In the genomic region with DNA sequence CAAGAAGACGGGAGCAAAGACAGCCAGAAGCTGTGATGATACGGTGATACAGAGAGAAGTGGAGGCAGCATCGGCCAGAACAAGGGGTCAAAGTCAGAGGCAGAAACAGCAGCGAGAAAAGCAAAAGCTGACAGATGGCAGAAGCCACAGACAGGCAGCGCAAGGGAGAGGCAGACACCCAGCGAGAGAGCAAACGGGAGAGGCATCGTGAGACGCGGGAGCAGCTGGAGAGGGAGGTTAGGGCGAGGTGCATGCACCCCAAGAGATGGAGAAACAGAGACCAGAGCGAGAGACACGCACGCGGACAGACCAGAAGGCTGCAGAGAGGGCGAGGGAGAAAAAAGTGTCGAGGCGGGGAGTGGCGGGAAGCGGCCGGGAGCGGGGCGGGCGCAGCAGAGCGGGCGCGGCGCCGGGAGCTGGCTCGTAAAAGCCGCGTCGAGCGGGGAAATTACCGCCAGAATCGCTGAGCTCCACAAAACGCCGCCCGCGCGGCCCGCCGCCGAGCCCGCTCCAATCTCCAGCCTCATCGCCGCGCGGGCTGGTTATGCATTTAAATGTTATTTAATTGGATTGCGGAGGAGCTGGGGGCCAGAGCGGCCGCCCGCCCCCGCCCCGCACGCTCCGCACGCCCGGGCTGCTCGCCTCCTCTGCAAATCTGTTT, we compare ENCODE assay signal across 8 cellular contexts. TPM values are rescaled to one million over a fixed set of nuclear protein-coding genes. Genes with fewer than 3 reads are reported as not detected.
DNase-seq lines count a peak whose midpoint lies in the region; ATAC-seq and TF ChIP-seq lines count a peak whose summit lies in the region.

No MANE protein-coding gene starts in this region.

- CTCF ChIA-PET in AG04449 (lab: Yijun Ruan, JAX): interaction anchor here (1.0 to 1.7 kb wide), 8 partner anchors 11 to 427 kb away, joined by 3 to 6 read pairs (median 4); a partner anchor contains a TSS

- H3K9me3 Mint-ChIP-seq in stimulated activated naive CD8-positive, alpha-beta T cell treated with anti-CD3 and anti-CD28 coated beads, Interleukin-15, amount 100 ng/mL, for 72 hours: no peaks in the 10 kb centered on the region

- no peak overlapping the region for H3K27ac ChIP-seq in SJCRH30

- H3K4me3 Mint-ChIP-seq in stimulated activated naive CD8-positive, alpha-beta T cell treated with anti-CD3 and anti-CD28 coated beads, Interleukin-15, amount 100 ng/mL, for 72 hours: no peak overlapping the region

- peaks cover 6% of the 10 kb centered on the region; the same call in 1 of the 2 replicates for H3K4me1 ChIP-seq in SJCRH30

- H3K27me3 ChIP-seq in SJCRH30: peaks cover 11% of the 10 kb centered on the region; the same call in 1 of the 2 replicates

- no peaks in the 10 kb centered on the region for H3K27me3 Mint-ChIP-seq in stimulated activated naive CD8-positive, alpha-beta T cell treated with anti-CD3 and anti-CD28 coated beads, Interleukin-15, amount 100 ng/mL, for 72 hours

- H3K4me3 ChIP-seq in AG04449 (ENCODE audit: low read depth, low read length) (peak overlapping the region; percentile 55), SJCRH30 (peak overlapping the region; percentile 48), cardiac fibroblast (replicated peaks in 1 of 2; ENCODE audit: low read depth in 2 of 2, low read length in 2 of 2) (peak overlapping the region; percentile 15 to 37)

- peaks cover 5% of the 10 kb centered on the region for H3K4me1 Mint-ChIP-seq in stimulated activated naive CD8-positive, alpha-beta T cell treated with anti-CD3 and anti-CD28 coated beads, Interleukin-15, amount 100 ng/mL, for 72 hours

- no peak overlapping the region for H3K27ac Mint-ChIP-seq in stimulated activated naive CD8-positive, alpha-beta T cell treated with anti-CD3 and anti-CD28 coated beads, Interleukin-15, amount 100 ng/mL, for 72 hours

- TF ChIP-seq CTCF in AG04449 (IDR thresholded peaks at IDR 0.05; ENCODE audit: insufficient read depth, low read length, missing control alignments): no peak
- no peak for TF ChIP-seq CTCF in cardiac fibroblast (IDR thresholded peaks at IDR 0.05; ENCODE audit: low read depth, low read length)

- DNase-seq in AG04449 (ENCODE audit: low read depth, low spot score): no peak
- peak; percentile 55 to 67 for DNase-seq in SJCRH30
- DNase-seq in cardiac fibroblast (ENCODE audit: low read depth in 2 of 2): peak; percentile 17 to 21
- no peak for DNase-seq in left lobe of liver (ENCODE audit: low spot score)
- DNase-seq in stimulated activated naive CD8-positive, alpha-beta T cell treated with anti-CD3 and anti-CD28 coated beads, Interleukin-15, amount 100 ng/mL, for 72 hours: peak; percentile 16 to 21

- POLR2A ChIA-PET in AG04449 (lab: Yijun Ruan, JAX): interaction anchor here (0.6 to 1.2 kb wide), 4 partner anchors 12 to 142 kb away, joined by 3 to 6 read pairs (median 4); a partner anchor contains a TSS

- no peaks in the 10 kb centered on the region for H3K36me3 ChIP-seq in SJCRH30

- H3K9me3 ChIP-seq in SJCRH30 (replicated peaks): no peaks in the 10 kb centered on the region

- ATAC-seq in HG03354 (IDR thresholded peaks at IDR 0.05; ENCODE audit: poor library complexity, severe bottlenecking, unreplicated experiment) (peak; percentile 38), left lobe of liver (peak; percentile 82), GM18909 (IDR thresholded peaks at IDR 0.05; ENCODE audit: poor library complexity, unreplicated experiment) (no peak), GM18873 (IDR thresholded peaks at IDR 0.05; ENCODE audit: low FRiP score, unreplicated experiment) (no peak)
- peak; percentile 65 for ATAC-seq in stimulated activated naive CD8-positive, alpha-beta T cell treated with anti-CD3 and anti-CD28 coated beads, Interleukin-15, amount 100 ng/mL, for 72 hours

RNA-seq across cellular contexts. Expression of a gene that starts 15.6 kb away (rescaled TPM):
- total RNA-seq in SJCRH30 (2014; rRNA removed; shearing (Covaris generic)): 25.9 and 30.1 TPM in 2 replicates
- total RNA-seq in left lobe of liver: 22.7 TPM

Comparison
In these comparisons a context has a peak if more than half of its experiments do, and no peak if none do; other contexts are left out.
1. DNase-seq: peak in SJCRH30 (2 of 2), cardiac fibroblast (2 of 2) and stimulated activated naive CD8-positive, alpha-beta T cell treated with anti-CD3 and anti-CD28 coated beads, Interleukin-15, amount 100 ng/mL, for 72 hours (2 of 2); none in AG04449 (single experiment) and left lobe of liver (single experiment).
2. ATAC-seq: peak in HG03354 (single experiment), left lobe of liver (single experiment) and stimulated activated naive CD8-positive, alpha-beta T cell treated with anti-CD3 and anti-CD28 coated beads, Interleukin-15, amount 100 ng/mL, for 72 hours (single experiment); none in GM18909 (single experiment) and GM18873 (single experiment).
3. Peak in every context shown above with its lines, with median percentiles within 50 percentile points of each other: H3K4me3 ChIP-seq.